In the genomic region with DNA sequence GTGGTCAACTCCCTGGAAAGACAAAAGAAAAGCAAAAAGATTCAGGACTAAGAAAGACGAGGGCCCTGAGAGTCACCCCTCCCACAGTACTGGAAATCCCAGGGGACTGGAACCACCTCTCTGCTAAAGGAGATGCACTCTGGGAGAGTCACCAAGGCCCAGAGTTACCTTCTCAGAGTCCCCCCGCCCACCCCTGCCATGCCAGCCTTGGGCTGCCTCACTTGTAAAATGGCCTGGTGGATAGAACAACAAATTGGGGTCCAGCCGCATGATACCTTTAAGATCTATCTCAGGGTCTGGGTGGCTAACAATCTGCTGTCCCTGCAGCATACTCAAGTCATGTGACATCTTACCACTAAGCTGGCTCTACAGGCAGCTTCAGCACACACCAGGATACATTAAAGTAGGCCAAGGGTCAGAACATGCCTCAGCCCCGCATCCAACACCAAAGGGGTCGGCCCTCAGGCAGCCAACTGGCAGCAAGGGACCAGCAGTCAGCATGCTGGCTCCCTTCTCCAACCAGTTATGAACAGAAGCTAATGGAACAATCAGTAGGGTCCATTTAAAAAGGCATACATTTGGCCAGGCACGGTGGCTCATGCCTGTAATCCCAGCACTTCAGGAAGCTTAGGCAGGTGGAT, we compare ENCODE assay signal across 17 cellular contexts. TPM values are rescaled to one million over a fixed set of nuclear protein-coding genes. Genes with fewer than 3 reads are reported as not detected.
DNase-seq lines count a peak whose midpoint lies in the region; ATAC-seq and TF ChIP-seq lines count a peak whose summit lies in the region.
"Had no signal": no experiment of that assay in that cellular context is flagged by ENCODE, and none has a peak within 500 bp of the region (broad histone marks: within the 10 kb centered on the region; RNA-seq: fewer than 3 reads in every experiment).

No MANE protein-coding gene starts in this region.

- no peak for ATAC-seq in activated CD8-positive, alpha-beta T cell treated with anti-CD3 and anti-CD28 coated beads for 36 hours
- no peak for ATAC-seq in stimulated activated naive B cell treated with anti-CD40 and anti-IgM and Interleukin-4, amounts not matched to agents 10 μg/mL and 1 μg/mL and 100 μg/mL, for 72 hours (replicated peaks)
- ATAC-seq in GM21717 (IDR thresholded peaks at IDR 0.05; ENCODE audit: unreplicated experiment), result no peak
- no peak for ATAC-seq in GM18868 (IDR thresholded peaks at IDR 0.05; ENCODE audit: unreplicated experiment)

- no peak for TF ChIP-seq RAD21 in Ishikawa (IDR thresholded peaks at IDR 0.05; ENCODE audit: low read depth)

- H3K4me3 Mint-ChIP-seq in activated CD8-positive, alpha-beta T cell treated with anti-CD3 and anti-CD28 coated beads for 36 hours, result no peak overlapping the region
- peak overlapping the region; percentile 43 to 73 (median 66) for H3K4me3 Mint-ChIP-seq in immature natural killer cell
- no peak overlapping the region for H3K4me3 Mint-ChIP-seq in stimulated activated naive B cell treated with anti-CD40 and anti-IgM and Interleukin-4, amounts not matched to agents 10 μg/mL and 1 μg/mL and 100 μg/mL, for 72 hours
- H3K4me3 Mint-ChIP-seq in T-helper 2 cell treated with Interferon-gamma antibody and Interleukin-4, amounts not matched to agents 5 μg/mL and 100 μg/mL, for 36 hours, result no peak overlapping the region
- H3K4me3 Mint-ChIP-seq: stimulated activated naive CD8-positive, alpha-beta T cell treated with anti-CD3 and anti-CD28 coated beads, Interleukin-15, Interleukin-2, amounts not matched to agents 100 ng/mL and 50 ng/mL, for 24 hours had no signal

- no peak for TF ChIP-seq CTCF in activated CD8-positive, alpha-beta T cell treated with anti-CD3 and anti-CD28 coated beads for 36 hours (IDR thresholded peaks at IDR 0.05)

- peaks cover 18% of the 10 kb centered on the region for H3K36me3 Mint-ChIP-seq in activated CD8-positive, alpha-beta T cell treated with anti-CD3 and anti-CD28 coated beads for 36 hours (ENCODE audit: low read depth)
- H3K36me3 Mint-ChIP-seq in immature natural killer cell, result peaks cover 0 to 36% (median 27%) of the 10 kb centered on the region in 3 donors
- H3K36me3 Mint-ChIP-seq in stimulated activated naive B cell treated with anti-CD40 and anti-IgM and Interleukin-4, amounts not matched to agents 10 μg/mL and 1 μg/mL and 100 μg/mL, for 72 hours, result peaks cover 18 to 47% of the 10 kb centered on the region in 2 donors
- peaks cover 36% of the 10 kb centered on the region for H3K36me3 Mint-ChIP-seq in T-helper 2 cell treated with Interferon-gamma antibody and Interleukin-4, amounts not matched to agents 5 μg/mL and 100 μg/mL, for 36 hours (ENCODE audit: low read depth)

- DNase-seq in activated CD8-positive, alpha-beta T cell treated with anti-CD3 and anti-CD28 coated beads for 36 hours, result no peak
- DNase-seq in immature natural killer cell, result no peak
- no peak for DNase-seq in stimulated activated naive B cell treated with anti-CD40 and anti-IgM and Interleukin-4, amounts not matched to agents 10 μg/mL and 1 μg/mL and 100 μg/mL, for 72 hours
- DNase-seq in T-helper 2 cell treated with Interferon-gamma antibody and Interleukin-4, amounts not matched to agents 5 μg/mL and 100 μg/mL, for 36 hours (ENCODE audit: low spot score), result no peak
- DNase-seq: activated gamma-delta T cell; Calu3; cerebellar nuclear complex; kidney glomerular epithelial cell; NCI-H1105 treated with DMSO at 0.1 percent for 48 hours; NCI-H524; occipital lobe; SHP77; stimulated activated CD4-positive, alpha-beta T cell treated with anti-CD3 and anti-CD28 coated beads, Interleukin-2, amount 100 ng/mL, for 24 hours had no signal

- peaks cover 80% of the 10 kb centered on the region for H3K4me1 Mint-ChIP-seq in activated CD8-positive, alpha-beta T cell treated with anti-CD3 and anti-CD28 coated beads for 36 hours (ENCODE audit: low read depth)
- H3K4me1 Mint-ChIP-seq in immature natural killer cell, result peaks cover 97% of the 10 kb centered on the region in 2 donors
- H3K4me1 Mint-ChIP-seq in stimulated activated naive B cell treated with anti-CD40 and anti-IgM and Interleukin-4, amounts not matched to agents 10 μg/mL and 1 μg/mL and 100 μg/mL, for 72 hours, result peaks cover 78 to 92% of the 10 kb centered on the region in 2 donors
- H3K4me1 Mint-ChIP-seq in T-helper 2 cell treated with Interferon-gamma antibody and Interleukin-4, amounts not matched to agents 5 μg/mL and 100 μg/mL, for 36 hours (ENCODE audit: low read depth), result peaks cover 42% of the 10 kb centered on the region

- peak overlapping the region; percentile 66 for H3K27ac Mint-ChIP-seq in activated CD8-positive, alpha-beta T cell treated with anti-CD3 and anti-CD28 coated beads for 36 hours
- peak overlapping the region; percentile 93 to 99 (median 97) for H3K27ac Mint-ChIP-seq in immature natural killer cell
- peak overlapping the region; percentile 89 for H3K27ac Mint-ChIP-seq in stimulated activated naive B cell treated with anti-CD40 and anti-IgM and Interleukin-4, amounts not matched to agents 10 μg/mL and 1 μg/mL and 100 μg/mL, for 72 hours
- no peak overlapping the region for H3K27ac Mint-ChIP-seq in T-helper 2 cell treated with Interferon-gamma antibody and Interleukin-4, amounts not matched to agents 5 μg/mL and 100 μg/mL, for 36 hours
- H3K27ac Mint-ChIP-seq: stimulated activated naive CD8-positive, alpha-beta T cell treated with anti-CD3 and anti-CD28 coated beads, Interleukin-15, Interleukin-2, amounts not matched to agents 100 ng/mL and 50 ng/mL, for 24 hours had no signal

- CTCF ChIA-PET in activated CD8-positive, alpha-beta T cell treated with anti-CD3 and anti-CD28 coated beads for 36 hours (lab: Charles Lee), result interaction anchor here (1.1 to 4.7 kb wide), 7 partner anchors 10 to 38 kb away, joined by 3 to 44 read pairs (median 9); no protein-coding TSS in a partner anchor

- H3K9me3 Mint-ChIP-seq in activated CD8-positive, alpha-beta T cell treated with anti-CD3 and anti-CD28 coated beads for 36 hours, result no peaks in the 10 kb centered on the region
- H3K9me3 Mint-ChIP-seq in immature natural killer cell, result no peaks in the 10 kb centered on the region
- H3K9me3 Mint-ChIP-seq in stimulated activated naive B cell treated with anti-CD40 and anti-IgM and Interleukin-4, amounts not matched to agents 10 μg/mL and 1 μg/mL and 100 μg/mL, for 72 hours, result no peaks in the 10 kb centered on the region
- H3K9me3 Mint-ChIP-seq in T-helper 2 cell treated with Interferon-gamma antibody and Interleukin-4, amounts not matched to agents 5 μg/mL and 100 μg/mL, for 36 hours, result no peaks in the 10 kb centered on the region
- H3K9me3 Mint-ChIP-seq: stimulated activated naive CD8-positive, alpha-beta T cell treated with anti-CD3 and anti-CD28 coated beads, Interleukin-15, Interleukin-2, amounts not matched to agents 100 ng/mL and 50 ng/mL, for 24 hours had no signal

- intact Hi-C loops in activated CD8-positive, alpha-beta T cell treated with anti-CD3 and anti-CD28 coated beads for 36 hours (cut with micrococcal nuclease), result no loop called here

- POLR2A ChIA-PET in activated CD8-positive, alpha-beta T cell treated with anti-CD3 and anti-CD28 coated beads for 36 hours (lab: Charles Lee), result interaction anchor here (1.0 to 5.6 kb wide), 10 partner anchors 7 to 54 kb away, joined by 3 to 27 read pairs (median 4); no protein-coding TSS in a partner anchor

- TF ChIP-seq EP300 in Ishikawa (IDR thresholded peaks at IDR 0.05; ENCODE audit: borderline replicate concordance), result no peak

- no peaks in the 10 kb centered on the region for H3K27me3 Mint-ChIP-seq in activated CD8-positive, alpha-beta T cell treated with anti-CD3 and anti-CD28 coated beads for 36 hours
- H3K27me3 Mint-ChIP-seq in immature natural killer cell (ENCODE audit: low read depth in 3 of 3), result peaks cover 11 to 16% (median 11%) of the 10 kb centered on the region in 3 donors
- no peaks in the 10 kb centered on the region for H3K27me3 Mint-ChIP-seq in stimulated activated naive B cell treated with anti-CD40 and anti-IgM and Interleukin-4, amounts not matched to agents 10 μg/mL and 1 μg/mL and 100 μg/mL, for 72 hours
- H3K27me3 Mint-ChIP-seq in T-helper 2 cell treated with Interferon-gamma antibody and Interleukin-4, amounts not matched to agents 5 μg/mL and 100 μg/mL, for 36 hours (ENCODE audit: low read depth), result no peaks in the 10 kb centered on the region
- H3K27me3 Mint-ChIP-seq: stimulated activated naive CD8-positive, alpha-beta T cell treated with anti-CD3 and anti-CD28 coated beads, Interleukin-15, Interleukin-2, amounts not matched to agents 100 ng/mL and 50 ng/mL, for 24 hours had no signal

TF ChIP-seq in Ishikawa, 13 proteins besides CTCF, POLR2A, EP300 and RAD21:
- no peak for TF ChIP-seq NFIC (IDR thresholded peaks at IDR 0.05)
- TF ChIP-seq, protein P1, sequence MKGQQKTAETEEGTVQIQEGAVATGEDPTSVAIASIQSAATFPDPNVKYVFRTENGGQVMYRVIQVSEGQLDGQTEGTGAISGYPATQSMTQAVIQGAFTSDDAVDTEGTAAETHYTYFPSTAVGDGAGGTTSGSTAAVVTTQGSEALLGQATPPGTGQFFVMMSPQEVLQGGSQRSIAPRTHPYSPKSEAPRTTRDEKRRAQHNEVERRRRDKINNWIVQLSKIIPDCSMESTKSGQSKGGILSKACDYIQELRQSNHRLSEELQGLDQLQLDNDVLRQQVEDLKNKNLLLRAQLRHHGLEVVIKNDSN (IDR thresholded peaks at IDR 0.05), result 0 out of 2 replicates have a peak, but pooled peaks have one; percentile 10
- TF ChIP-seq CEBPB (IDR thresholded peaks at IDR 0.05), result no peak

RNA-seq across cellular contexts. Expression of a gene that starts 37.2 kb away (rescaled TPM):
- 10 to 100 TPM; 15.1 to 18.0 TPM for total RNA-seq in activated CD8-positive, alpha-beta T cell treated with anti-CD3 and anti-CD28 coated beads for 36 hours
- 10 to 100 TPM; 12.1 to 62.1 (median 23.8) TPM for polyA plus RNA-seq in immature natural killer cell

Comparison
In these comparisons a context has a peak if more than half of its experiments do, and no peak if none do; other contexts are left out.
1. H3K4me3 Mint-ChIP-seq: peak in immature natural killer cell (5 of 5); none in activated CD8-positive, alpha-beta T cell treated with anti-CD3 and anti-CD28 coated beads for 36 hours (single experiment), stimulated activated naive B cell treated with anti-CD40 and anti-IgM and Interleukin-4, amounts not matched to agents 10 μg/mL and 1 μg/mL and 100 μg/mL, for 72 hours (0 of 2) and T-helper 2 cell treated with Interferon-gamma antibody and Interleukin-4, amounts not matched to agents 5 μg/mL and 100 μg/mL, for 36 hours (single experiment).